Comparison of ENCODE assay signal across 22 cellular contexts in genomic region chr16:76654421-76654820, GRCh38.
"Had no signal": no experiment of that assay in that cellular context is flagged by ENCODE, and none has a peak within 500 bp of the region (broad histone marks: within the 10 kb centered on the region; RNA-seq: fewer than 3 reads in every experiment).

No MANE protein-coding gene starts in this region.

- H3K4me3 ChIP-seq: PC-9, SJCRH30 had no signal

- H3K27me3 ChIP-seq: SJCRH30 had no signal

- DNase-seq: Karpas-422, KBM-7, MM.1S, MV-4-11, NCI-H1105, NCI-H1417 treated with DMSO at 0.1 percent for 48 hours, NCI-H1436 treated with DMSO at 0.1 percent for 48 hours, NCI-H1694 treated with DMSO at 0.1 percent for 48 hours, NCI-H187 treated with DMSO at 0.1 percent for 48 hours, NCI-H2029, NCI-H345, NCI-H446, NCI-H510A treated with DMSO at 0.1 percent for 48 hours, NCI-H524 treated with DMSO at 0.1 percent for 48 hours, NCI-H526 treated with DMSO at 0.1 percent for 48 hours, NCI-H774, PC-9, SHP77, SIG-M5, SJCRH30, SK-N-SH, SW 1271 had no signal

- H3K9me3 ChIP-seq: SJCRH30, SK-N-SH had no signal

- H3K36me3 ChIP-seq: SJCRH30 had no signal
